In the genomic region with DNA sequence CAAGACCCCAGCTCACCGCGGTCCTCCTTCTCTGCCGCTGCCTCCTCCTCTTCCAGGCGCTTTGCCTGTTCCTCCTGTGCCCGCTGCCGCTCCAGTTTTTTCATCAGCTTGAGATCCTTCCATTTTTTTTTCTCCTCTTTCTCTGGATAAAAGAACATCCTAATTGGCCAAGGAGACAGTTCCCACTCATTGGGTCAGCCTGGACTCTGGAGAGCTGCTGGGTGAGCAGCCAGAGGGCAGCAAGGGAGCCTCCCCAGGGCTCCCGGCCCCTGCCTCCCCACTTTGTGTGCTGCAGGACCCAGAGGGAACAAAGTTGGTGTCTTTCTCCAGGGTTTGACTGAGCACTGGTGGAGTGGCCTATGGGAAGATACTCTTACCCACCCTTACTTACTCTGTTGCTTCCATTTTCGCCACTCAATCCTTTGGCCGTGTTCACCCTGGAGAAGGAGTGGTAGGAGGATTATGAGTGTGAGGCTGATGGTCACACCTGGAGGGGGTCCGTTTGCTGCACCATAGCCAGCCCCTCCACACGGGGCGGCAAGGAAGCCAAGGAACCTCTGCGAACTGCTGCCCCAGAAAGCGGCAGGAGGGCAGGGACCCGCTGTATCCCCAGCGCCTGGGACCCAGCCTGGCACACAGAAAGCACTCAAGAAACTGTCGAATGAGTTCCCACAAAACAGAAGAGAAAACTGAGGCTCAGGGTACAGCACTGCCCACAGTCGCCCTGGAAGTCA, we compare ENCODE assay signal across 8 cellular contexts. TPM values are rescaled to one million over a fixed set of nuclear protein-coding genes. Genes with fewer than 3 reads are reported as not detected.
A peak's percentile ranks its signal among the peaks of the same experiment; 100 is the strongest.
DNase-seq lines count a peak whose midpoint lies in the region; ATAC-seq and TF ChIP-seq lines count a peak whose summit lies in the region.

No MANE protein-coding gene starts in this region.

- H3K27ac Mint-ChIP-seq in natural killer cell, result peak overlapping the region; percentile 91 to 96

- no peaks in the 10 kb centered on the region for H3K27me3 Mint-ChIP-seq in natural killer cell (ENCODE audit: low read depth in 2 of 2)

- no peak for DNase-seq in colonic mucosa
- DNase-seq in natural killer cell, result no peak
- no peak for DNase-seq in caudate nucleus (lab: John Stamatoyannopoulos, UW)
- DNase-seq in stimulated activated CD4-positive, alpha-beta T cell treated with anti-CD3 and anti-CD28 coated beads, Interleukin-15, amount 100 ng/mL, for 24 hours, result no peak
- DNase-seq in GOT3 (lab: John Stamatoyannopoulos, UW), result no peak
- no peak for DNase-seq in stimulated activated naive CD4-positive, alpha-beta T cell (lab: John Stamatoyannopoulos, UW)

- H3K36me3 ChIP-seq in HUES64 (ENCODE audit: insufficient read depth, low read length) (peaks cover 60% of the 10 kb centered on the region), colonic mucosa (peaks cover 4% of the 10 kb centered on the region)

- no peaks in the 10 kb centered on the region for H3K9me3 Mint-ChIP-seq in natural killer cell

- H3K27me3 ChIP-seq in HUES64 (ENCODE audit: insufficient read depth, low read length), result no peaks in the 10 kb centered on the region
- H3K27me3 ChIP-seq in colonic mucosa, result no peaks in the 10 kb centered on the region

- TF ChIP-seq CTCF in colonic mucosa (IDR thresholded peaks at IDR 0.05), result no peak
- TF ChIP-seq CTCF in natural killer cell (IDR thresholded peaks at IDR 0.05), result no peak

- peaks cover 17% of the 10 kb centered on the region in 2 donors for H3K4me1 Mint-ChIP-seq in natural killer cell

- H3K27ac ChIP-seq in HUES64 (ENCODE audit: low read depth, low read length) (peak overlapping the region; percentile 72), colonic mucosa (peak overlapping the region; percentile 50), caudate nucleus (ENCODE audit: low read depth, low read length) (no peak overlapping the region)

- peak; percentile 6 for ATAC-seq in GM18909 (IDR thresholded peaks at IDR 0.05; ENCODE audit: poor library complexity, unreplicated experiment)
- peak in 1 of 3 donors; percentile 7 for ATAC-seq in natural killer cell

- H3K4me3 ChIP-seq in HUES64 (ENCODE audit: low read length), result peak overlapping the region; percentile 87
- H3K4me3 ChIP-seq in colonic mucosa, result peak overlapping the region; percentile 100

- intact Hi-C loops in colonic mucosa (cut with DNase I) (no loop called here), natural killer cell (cut with micrococcal nuclease) (no loop called here)

- peak overlapping the region; percentile 91 for H3K4me3 Mint-ChIP-seq in natural killer cell

- no peaks in the 10 kb centered on the region for H3K4me1 ChIP-seq in HUES64 (ENCODE audit: insufficient read depth, low read length)
- peaks cover 6% of the 10 kb centered on the region for H3K4me1 ChIP-seq in colonic mucosa

- H3K36me3 Mint-ChIP-seq in natural killer cell, result no peaks in the 10 kb centered on the region

- WGBS in HUES64, result 38% methylated on average over 17 of the region's 18 CpGs

- H3K9me3 ChIP-seq in HUES64 (ENCODE audit: insufficient read depth, low read depth, low read length), result no peaks in the 10 kb centered on the region
- no peaks in the 10 kb centered on the region for H3K9me3 ChIP-seq in colonic mucosa

- H3K9ac ChIP-seq in HUES64 (ENCODE audit: low read depth, low read length) (peak overlapping the region; percentile 86), colonic mucosa (ENCODE audit: low read depth in 2 of 2, low read length in 2 of 2) (peak overlapping the region; percentile 79 to 86)

RNA-seq across cellular contexts. Expression of a gene that starts 0.7 kb away (rescaled TPM):
- polyA plus RNA-seq in HUES64 (2013, experiment 1 of 2), result 34.4 TPM
- polyA plus RNA-seq in HUES64 (2013, experiment 2 of 2), result 32.4 TPM
- total RNA-seq in colonic mucosa, result 10 to 100 TPM; 25.1 to 66.6 TPM
- total RNA-seq in natural killer cell, result 10 to 100 TPM; 35.8 to 49.2 (median 40.1) TPM

RNA-seq across cellular contexts. Expression of a gene that starts 10.6 kb away (rescaled TPM):
- 13.0 TPM for polyA plus RNA-seq in HUES64 (2013, experiment 1 of 2)
- 11.9 TPM for polyA plus RNA-seq in HUES64 (2013, experiment 2 of 2)
- total RNA-seq in colonic mucosa, result 10 to 100 TPM; 59.5 to 66.4 TPM
- total RNA-seq in natural killer cell, result 10 to 100 TPM in 1 of 3 donors, 1 to 10 TPM in 2; 6.7 to 12.5 (median 8.3) TPM

RNA-seq across cellular contexts. Expression of a gene that starts 41.8 kb away (rescaled TPM):
- 20.2 TPM for polyA plus RNA-seq in HUES64 (2013, experiment 1 of 2)
- polyA plus RNA-seq in HUES64 (2013, experiment 2 of 2), result 21.3 TPM
- total RNA-seq in colonic mucosa (10 to 100 TPM; 17.4 to 21.6 TPM), natural killer cell (10 to 100 TPM; 31.5 to 34.5 (median 33.7) TPM)

RNA-seq across cellular contexts. Expression of a gene that starts 52.9 kb away (rescaled TPM):
- 13.7 TPM for polyA plus RNA-seq in HUES64 (2013, experiment 1 of 2)
- polyA plus RNA-seq in HUES64 (2013, experiment 2 of 2), result 16.9 TPM
- total RNA-seq in colonic mucosa (1 to 10 TPM; 2.0 to 5.1 TPM), natural killer cell (10 to 100 TPM in 1 of 3 donors, 1 to 10 TPM in 2; 8.9 to 11.3 (median 9.1) TPM)

RNA-seq across cellular contexts. Expression of a gene that starts 53.0 kb away (rescaled TPM):
- polyA plus RNA-seq in HUES64 (2013, experiment 1 of 2), result 64.0 TPM
- polyA plus RNA-seq in HUES64 (2013, experiment 2 of 2), result 55.8 TPM
- total RNA-seq in colonic mucosa (10 to 100 TPM; 26.5 to 31.5 TPM), natural killer cell (10 to 100 TPM; 60.0 to 82.9 (median 67.9) TPM)

Comparison
In these comparisons a context has a peak if more than half of its experiments do, and no peak if none do; other contexts are left out.
1. RNA of a gene that starts 10.6 kb away (total RNA-seq): 59.5 to 66.4 TPM in colonic mucosa; 6.7 to 12.5 TPM in natural killer cell; every median in the first group is over 4 times any median in the second.